Comparison of ENCODE assay signal across 1 cellular context in the genomic region with DNA sequence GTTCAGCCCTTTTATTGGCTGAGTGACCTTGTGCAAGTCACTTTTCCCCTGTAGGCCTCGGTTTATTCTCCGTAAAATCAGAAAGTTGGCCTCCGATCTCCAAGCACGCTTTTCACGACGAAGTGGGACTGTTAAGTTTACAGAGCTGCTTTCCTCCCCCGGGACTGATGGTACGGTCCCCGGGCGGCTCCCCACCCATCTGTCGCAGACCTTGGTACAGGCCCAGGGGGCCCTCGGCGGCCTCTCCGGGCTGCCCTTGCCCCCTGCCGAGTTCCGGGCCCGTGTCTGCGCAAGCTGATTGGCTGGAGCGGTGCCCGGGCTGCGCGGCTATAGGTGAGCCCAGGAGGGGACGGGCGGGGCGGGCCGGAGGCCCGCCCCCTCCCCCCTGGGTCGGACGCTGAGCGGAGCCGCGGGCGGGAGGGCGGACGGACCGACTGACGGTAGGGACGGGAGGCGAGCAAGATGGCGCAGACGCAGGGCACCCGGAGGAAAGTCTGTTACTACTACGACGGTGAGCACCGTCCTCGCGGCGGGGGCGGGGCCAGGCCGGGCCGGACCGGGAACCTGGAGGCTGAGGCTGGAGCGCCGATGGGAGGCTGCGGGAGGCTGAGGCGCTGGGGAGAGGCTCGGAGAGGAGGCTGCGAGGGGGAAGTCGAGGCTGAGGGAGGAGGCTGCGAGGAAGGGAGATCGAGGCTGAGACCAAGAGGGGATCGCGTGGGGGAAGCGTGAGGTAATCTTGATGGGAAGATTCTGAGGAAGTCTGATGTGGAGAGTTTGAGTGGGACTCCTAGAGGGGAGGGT.
TF ChIP-seq lines count a peak whose summit lies in the region.

A gene (plus strand): TSS at position 376 of the 801 bp plus-strand sequence. CDS start 87 bp downstream, at position 463.

TF ChIP-seq in WTC11, 78 proteins besides CTCF, POLR2A, EP300 and RAD21 (continued from another document and continues in another):
- TF ChIP-seq, protein P1, sequence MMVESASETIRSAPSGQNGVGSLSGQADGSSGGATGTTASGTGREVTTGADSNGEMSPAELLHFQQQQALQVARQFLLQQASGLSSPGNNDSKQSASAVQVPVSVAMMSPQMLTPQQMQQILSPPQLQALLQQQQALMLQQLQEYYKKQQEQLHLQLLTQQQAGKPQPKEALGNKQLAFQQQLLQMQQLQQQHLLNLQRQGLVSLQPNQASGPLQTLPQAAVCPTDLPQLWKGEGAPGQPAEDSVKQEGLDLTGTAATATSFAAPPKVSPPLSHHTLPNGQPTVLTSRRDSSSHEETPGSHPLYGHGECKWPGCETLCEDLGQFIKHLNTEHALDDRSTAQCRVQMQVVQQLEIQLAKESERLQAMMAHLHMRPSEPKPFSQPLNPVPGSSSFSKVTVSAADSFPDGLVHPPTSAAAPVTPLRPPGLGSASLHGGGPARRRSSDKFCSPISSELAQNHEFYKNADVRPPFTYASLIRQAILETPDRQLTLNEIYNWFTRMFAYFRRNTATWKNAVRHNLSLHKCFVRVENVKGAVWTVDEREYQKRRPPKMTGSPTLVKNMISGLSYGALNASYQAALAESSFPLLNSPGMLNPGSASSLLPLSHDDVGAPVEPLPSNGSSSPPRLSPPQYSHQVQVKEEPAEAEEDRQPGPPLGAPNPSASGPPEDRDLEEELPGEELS (CRISPR knock-in tag; IDR thresholded peaks at IDR 0.05), result peak; percentile 89; the same call in 1 of the 2 replicates
- TF ChIP-seq ZBTB21 (CRISPR knock-in tag; IDR thresholded peaks at IDR 0.05; ENCODE audit: borderline replicate concordance) (no peak), GABPB1 (CRISPR knock-in tag; IDR thresholded peaks at IDR 0.05) (no peak; the same call in 1 of the 2 replicates), CBFB (CRISPR knock-in tag; IDR thresholded peaks at IDR 0.05; ENCODE audit: low read depth) (no peak), RORB (CRISPR knock-in tag; IDR thresholded peaks at IDR 0.05) (no peak), TP53 (CRISPR knock-in tag; IDR thresholded peaks at IDR 0.05) (no peak), TEAD4 (CRISPR knock-in tag; IDR thresholded peaks at IDR 0.05) (no peak), NR3C1 (CRISPR knock-in tag; conservative IDR thresholded peaks at IDR 0.05; ENCODE audit: low read depth) (no peak), KAT7 (CRISPR knock-in tag; IDR thresholded peaks at IDR 0.05; ENCODE audit: borderline replicate concordance) (peak; percentile 68; the same call in 1 of the 2 replicates), ESRRA (CRISPR knock-in tag; IDR thresholded peaks at IDR 0.05; ENCODE audit: borderline replicate concordance) (no peak), ZNF219 (CRISPR knock-in tag; IDR thresholded peaks at IDR 0.05; ENCODE audit: borderline replicate concordance) (no peak), SP1 (CRISPR knock-in tag; conservative IDR thresholded peaks at IDR 0.05) (peak; percentile 58; the same call in 1 of the 2 replicates), SMAD3 (CRISPR knock-in tag; IDR thresholded peaks at IDR 0.05; ENCODE audit: borderline replicate concordance) (0 out of 2 replicates have a peak, but pooled peaks have one; percentile 2), GTF2I (CRISPR knock-in tag; conservative IDR thresholded peaks at IDR 0.05) (peak; percentile 99), RELA (CRISPR knock-in tag; IDR thresholded peaks at IDR 0.05; ENCODE audit: borderline replicate concordance) (0 out of 2 replicates have a peak, but pooled peaks have one; percentile 37), ZNF232 (CRISPR knock-in tag; IDR thresholded peaks at IDR 0.05) (no peak), PRRX2 (CRISPR knock-in tag; IDR thresholded peaks at IDR 0.05) (no peak), NFATC4 (CRISPR knock-in tag; IDR thresholded peaks at IDR 0.05) (no peak), ZNF416 (CRISPR knock-in tag; IDR thresholded peaks at IDR 0.05) (peak; percentile 68; the same call in 1 of the 2 replicates), IRF2 (CRISPR knock-in tag; IDR thresholded peaks at IDR 0.05; ENCODE audit: borderline replicate concordance, low read depth) (no peak), TEAD1 (CRISPR knock-in tag; IDR thresholded peaks at IDR 0.05) (0 out of 2 replicates have a peak, but pooled peaks have one; percentile 20), MXD4 (CRISPR knock-in tag; IDR thresholded peaks at IDR 0.05; ENCODE audit: borderline replicate concordance) (no peak), CREM (CRISPR knock-in tag; IDR thresholded peaks at IDR 0.05) (no peak), ETV6 (CRISPR knock-in tag; IDR thresholded peaks at IDR 0.05) (peak; percentile 93), ZNF138 (CRISPR knock-in tag; conservative IDR thresholded peaks at IDR 0.05) (no peak), FOXK1 (CRISPR knock-in tag; IDR thresholded peaks at IDR 0.05) (no peak), CREB1 (CRISPR knock-in tag; IDR thresholded peaks at IDR 0.05) (no peak)
- TF ChIP-seq, protein P2, sequence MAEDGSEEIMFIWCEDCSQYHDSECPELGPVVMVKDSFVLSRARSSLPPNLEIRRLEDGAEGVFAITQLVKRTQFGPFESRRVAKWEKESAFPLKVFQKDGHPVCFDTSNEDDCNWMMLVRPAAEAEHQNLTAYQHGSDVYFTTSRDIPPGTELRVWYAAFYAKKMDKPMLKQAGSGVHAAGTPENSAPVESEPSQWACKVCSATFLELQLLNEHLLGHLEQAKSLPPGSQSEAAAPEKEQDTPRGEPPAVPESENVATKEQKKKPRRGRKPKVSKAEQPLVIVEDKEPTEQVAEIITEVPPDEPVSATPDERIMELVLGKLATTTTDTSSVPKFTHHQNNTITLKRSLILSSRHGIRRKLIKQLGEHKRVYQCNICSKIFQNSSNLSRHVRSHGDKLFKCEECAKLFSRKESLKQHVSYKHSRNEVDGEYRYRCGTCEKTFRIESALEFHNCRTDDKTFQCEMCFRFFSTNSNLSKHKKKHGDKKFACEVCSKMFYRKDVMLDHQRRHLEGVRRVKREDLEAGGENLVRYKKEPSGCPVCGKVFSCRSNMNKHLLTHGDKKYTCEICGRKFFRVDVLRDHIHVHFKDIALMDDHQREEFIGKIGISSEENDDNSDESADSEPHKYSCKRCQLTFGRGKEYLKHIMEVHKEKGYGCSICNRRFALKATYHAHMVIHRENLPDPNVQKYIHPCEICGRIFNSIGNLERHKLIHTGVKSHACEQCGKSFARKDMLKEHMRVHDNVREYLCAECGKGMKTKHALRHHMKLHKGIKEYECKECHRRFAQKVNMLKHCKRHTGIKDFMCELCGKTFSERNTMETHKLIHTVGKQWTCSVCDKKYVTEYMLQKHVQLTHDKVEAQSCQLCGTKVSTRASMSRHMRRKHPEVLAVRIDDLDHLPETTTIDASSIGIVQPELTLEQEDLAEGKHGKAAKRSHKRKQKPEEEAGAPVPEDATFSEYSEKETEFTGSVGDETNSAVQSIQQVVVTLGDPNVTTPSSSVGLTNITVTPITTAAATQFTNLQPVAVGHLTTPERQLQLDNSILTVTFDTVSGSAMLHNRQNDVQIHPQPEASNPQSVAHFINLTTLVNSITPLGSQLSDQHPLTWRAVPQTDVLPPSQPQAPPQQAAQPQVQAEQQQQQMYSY (CRISPR knock-in tag; IDR thresholded peaks at IDR 0.05), result no peak
- TF ChIP-seq, protein P3, sequence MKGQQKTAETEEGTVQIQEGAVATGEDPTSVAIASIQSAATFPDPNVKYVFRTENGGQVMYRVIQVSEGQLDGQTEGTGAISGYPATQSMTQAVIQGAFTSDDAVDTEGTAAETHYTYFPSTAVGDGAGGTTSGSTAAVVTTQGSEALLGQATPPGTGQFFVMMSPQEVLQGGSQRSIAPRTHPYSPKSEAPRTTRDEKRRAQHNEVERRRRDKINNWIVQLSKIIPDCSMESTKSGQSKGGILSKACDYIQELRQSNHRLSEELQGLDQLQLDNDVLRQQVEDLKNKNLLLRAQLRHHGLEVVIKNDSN (CRISPR knock-in tag; IDR thresholded peaks at IDR 0.05), result 0 out of 2 replicates have a peak, but pooled peaks have one; percentile 36
- TF ChIP-seq, protein P4, sequence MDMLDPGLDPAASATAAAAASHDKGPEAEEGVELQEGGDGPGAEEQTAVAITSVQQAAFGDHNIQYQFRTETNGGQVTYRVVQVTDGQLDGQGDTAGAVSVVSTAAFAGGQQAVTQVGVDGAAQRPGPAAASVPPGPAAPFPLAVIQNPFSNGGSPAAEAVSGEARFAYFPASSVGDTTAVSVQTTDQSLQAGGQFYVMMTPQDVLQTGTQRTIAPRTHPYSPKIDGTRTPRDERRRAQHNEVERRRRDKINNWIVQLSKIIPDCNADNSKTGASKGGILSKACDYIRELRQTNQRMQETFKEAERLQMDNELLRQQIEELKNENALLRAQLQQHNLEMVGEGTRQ (CRISPR knock-in tag; IDR thresholded peaks at IDR 0.05), result no peak
- TF ChIP-seq, protein P5, sequence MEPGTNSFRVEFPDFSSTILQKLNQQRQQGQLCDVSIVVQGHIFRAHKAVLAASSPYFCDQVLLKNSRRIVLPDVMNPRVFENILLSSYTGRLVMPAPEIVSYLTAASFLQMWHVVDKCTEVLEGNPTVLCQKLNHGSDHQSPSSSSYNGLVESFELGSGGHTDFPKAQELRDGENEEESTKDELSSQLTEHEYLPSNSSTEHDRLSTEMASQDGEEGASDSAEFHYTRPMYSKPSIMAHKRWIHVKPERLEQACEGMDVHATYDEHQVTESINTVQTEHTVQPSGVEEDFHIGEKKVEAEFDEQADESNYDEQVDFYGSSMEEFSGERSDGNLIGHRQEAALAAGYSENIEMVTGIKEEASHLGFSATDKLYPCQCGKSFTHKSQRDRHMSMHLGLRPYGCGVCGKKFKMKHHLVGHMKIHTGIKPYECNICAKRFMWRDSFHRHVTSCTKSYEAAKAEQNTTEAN (CRISPR knock-in tag; IDR thresholded peaks at IDR 0.05), result no peak
- TF ChIP-seq, protein P6, sequence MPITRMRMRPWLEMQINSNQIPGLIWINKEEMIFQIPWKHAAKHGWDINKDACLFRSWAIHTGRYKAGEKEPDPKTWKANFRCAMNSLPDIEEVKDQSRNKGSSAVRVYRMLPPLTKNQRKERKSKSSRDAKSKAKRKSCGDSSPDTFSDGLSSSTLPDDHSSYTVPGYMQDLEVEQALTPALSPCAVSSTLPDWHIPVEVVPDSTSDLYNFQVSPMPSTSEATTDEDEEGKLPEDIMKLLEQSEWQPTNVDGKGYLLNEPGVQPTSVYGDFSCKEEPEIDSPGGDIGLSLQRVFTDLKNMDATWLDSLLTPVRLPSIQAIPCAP (CRISPR knock-in tag; IDR thresholded peaks at IDR 0.05), result peak; percentile 74; the same call in 1 of the 2 replicates
- TF ChIP-seq, protein P7, sequence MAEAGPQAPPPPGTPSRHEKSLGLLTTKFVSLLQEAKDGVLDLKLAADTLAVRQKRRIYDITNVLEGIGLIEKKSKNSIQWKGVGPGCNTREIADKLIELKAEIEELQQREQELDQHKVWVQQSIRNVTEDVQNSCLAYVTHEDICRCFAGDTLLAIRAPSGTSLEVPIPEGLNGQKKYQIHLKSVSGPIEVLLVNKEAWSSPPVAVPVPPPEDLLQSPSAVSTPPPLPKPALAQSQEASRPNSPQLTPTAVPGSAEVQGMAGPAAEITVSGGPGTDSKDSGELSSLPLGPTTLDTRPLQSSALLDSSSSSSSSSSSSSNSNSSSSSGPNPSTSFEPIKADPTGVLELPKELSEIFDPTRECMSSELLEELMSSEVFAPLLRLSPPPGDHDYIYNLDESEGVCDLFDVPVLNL (CRISPR knock-in tag; IDR thresholded peaks at IDR 0.05; ENCODE audit: borderline replicate concordance, low read depth), result no peak
- TF ChIP-seq, protein P8, sequence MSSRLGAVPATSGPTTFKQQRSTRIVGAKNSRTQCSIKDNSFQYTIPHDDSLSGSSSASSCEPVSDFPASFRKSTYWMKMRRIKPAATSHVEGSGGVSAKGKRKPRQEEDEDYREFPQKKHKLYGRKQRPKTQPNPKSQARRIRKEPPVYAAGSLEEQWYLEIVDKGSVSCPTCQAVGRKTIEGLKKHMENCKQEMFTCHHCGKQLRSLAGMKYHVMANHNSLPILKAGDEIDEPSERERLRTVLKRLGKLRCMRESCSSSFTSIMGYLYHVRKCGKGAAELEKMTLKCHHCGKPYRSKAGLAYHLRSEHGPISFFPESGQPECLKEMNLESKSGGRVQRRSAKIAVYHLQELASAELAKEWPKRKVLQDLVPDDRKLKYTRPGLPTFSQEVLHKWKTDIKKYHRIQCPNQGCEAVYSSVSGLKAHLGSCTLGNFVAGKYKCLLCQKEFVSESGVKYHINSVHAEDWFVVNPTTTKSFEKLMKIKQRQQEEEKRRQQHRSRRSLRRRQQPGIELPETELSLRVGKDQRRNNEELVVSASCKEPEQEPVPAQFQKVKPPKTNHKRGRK (CRISPR knock-in tag; IDR thresholded peaks at IDR 0.05; ENCODE audit: borderline replicate concordance), result no peak
- TF ChIP-seq, protein P9, sequence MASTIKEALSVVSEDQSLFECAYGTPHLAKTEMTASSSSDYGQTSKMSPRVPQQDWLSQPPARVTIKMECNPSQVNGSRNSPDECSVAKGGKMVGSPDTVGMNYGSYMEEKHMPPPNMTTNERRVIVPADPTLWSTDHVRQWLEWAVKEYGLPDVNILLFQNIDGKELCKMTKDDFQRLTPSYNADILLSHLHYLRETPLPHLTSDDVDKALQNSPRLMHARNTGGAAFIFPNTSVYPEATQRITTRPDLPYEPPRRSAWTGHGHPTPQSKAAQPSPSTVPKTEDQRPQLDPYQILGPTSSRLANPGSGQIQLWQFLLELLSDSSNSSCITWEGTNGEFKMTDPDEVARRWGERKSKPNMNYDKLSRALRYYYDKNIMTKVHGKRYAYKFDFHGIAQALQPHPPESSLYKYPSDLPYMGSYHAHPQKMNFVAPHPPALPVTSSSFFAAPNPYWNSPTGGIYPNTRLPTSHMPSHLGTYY (CRISPR knock-in tag; IDR thresholded peaks at IDR 0.05), result 0 out of 2 replicates have a peak, but pooled peaks have one; percentile 54
- TF ChIP-seq, protein P10, sequence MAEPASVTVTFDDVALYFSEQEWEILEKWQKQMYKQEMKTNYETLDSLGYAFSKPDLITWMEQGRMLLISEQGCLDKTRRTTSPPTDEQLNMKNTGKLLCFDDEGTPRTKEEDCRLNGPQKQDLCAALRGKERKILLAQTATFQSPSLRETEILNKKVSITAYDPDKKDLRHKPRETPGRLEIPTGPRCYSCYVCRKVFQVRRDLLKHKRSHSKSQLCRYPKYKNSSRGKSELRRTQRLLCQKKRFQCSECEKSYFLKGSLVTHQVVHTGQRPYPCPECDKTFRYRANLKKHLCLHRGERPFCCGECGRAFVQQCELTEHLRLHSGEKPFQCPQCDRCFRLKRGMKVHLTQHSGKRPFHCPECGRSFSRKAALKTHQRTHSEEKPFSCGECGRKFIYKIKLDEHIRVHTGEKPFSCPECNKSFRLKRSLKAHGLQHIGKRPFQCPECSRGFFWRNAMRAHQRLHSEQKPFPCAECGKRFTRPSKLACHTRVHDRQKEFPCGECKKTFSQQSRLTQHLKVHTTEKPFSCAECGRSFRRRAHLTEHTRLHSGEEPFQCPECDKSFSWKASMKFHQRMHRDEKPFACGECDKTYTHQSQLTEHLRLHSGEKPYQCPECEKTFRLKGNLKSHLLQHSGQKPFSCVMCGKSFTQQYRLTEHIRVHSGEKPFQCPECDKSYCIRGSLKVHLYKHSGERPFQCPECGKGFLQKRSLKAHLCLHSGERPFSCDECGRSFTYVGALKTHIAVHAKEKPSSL (CRISPR knock-in tag; conservative IDR thresholded peaks at IDR 0.05), result no peak
- TF ChIP-seq, protein P11, sequence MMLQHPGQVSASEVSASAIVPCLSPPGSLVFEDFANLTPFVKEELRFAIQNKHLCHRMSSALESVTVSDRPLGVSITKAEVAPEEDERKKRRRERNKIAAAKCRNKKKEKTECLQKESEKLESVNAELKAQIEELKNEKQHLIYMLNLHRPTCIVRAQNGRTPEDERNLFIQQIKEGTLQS (CRISPR knock-in tag; conservative IDR thresholded peaks at IDR 0.05), result no peak
- TF ChIP-seq, protein P12, sequence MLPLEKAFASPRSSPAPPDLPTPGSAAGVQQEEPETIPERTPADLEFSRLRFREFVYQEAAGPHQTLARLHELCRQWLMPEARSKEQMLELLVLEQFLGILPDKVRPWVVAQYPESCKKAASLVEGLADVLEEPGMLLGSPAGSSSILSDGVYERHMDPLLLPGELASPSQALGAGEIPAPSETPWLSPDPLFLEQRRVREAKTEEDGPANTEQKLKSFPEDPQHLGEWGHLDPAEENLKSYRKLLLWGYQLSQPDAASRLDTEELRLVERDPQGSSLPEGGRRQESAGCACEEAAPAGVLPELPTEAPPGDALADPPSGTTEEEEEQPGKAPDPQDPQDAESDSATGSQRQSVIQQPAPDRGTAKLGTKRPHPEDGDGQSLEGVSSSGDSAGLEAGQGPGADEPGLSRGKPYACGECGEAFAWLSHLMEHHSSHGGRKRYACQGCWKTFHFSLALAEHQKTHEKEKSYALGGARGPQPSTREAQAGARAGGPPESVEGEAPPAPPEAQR (CRISPR knock-in tag; IDR thresholded peaks at IDR 0.05), result peak; percentile 79; the same call in 1 of the 2 replicates
